ENCODE assay signal across 1 cellular context in the genomic region with DNA sequence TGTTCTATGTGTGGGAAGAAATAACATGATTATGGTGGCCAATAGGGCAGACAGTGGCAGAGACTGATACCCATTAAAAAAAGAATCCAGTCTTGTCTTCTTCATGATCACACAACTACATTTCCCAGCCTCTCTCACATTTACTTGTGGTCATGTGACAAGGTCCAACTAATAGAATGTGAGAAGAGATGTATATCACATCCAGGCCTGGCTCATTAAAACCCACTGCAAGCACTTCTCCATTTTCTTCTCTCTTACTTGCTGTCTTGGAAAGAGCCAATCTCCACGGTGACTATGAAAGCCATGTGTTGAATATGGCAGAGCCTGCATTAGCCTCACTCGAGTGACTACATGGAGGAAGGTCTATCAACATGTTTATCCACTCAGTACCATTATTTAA.
TF ChIP-seq lines count a peak whose summit lies in the region.

No MANE protein-coding gene starts in this region.

TF ChIP-seq in GM23338, 12 proteins besides CTCF, POLR2A, EP300 and RAD21 (continued from another document):
- TF ChIP-seq, protein P1, sequence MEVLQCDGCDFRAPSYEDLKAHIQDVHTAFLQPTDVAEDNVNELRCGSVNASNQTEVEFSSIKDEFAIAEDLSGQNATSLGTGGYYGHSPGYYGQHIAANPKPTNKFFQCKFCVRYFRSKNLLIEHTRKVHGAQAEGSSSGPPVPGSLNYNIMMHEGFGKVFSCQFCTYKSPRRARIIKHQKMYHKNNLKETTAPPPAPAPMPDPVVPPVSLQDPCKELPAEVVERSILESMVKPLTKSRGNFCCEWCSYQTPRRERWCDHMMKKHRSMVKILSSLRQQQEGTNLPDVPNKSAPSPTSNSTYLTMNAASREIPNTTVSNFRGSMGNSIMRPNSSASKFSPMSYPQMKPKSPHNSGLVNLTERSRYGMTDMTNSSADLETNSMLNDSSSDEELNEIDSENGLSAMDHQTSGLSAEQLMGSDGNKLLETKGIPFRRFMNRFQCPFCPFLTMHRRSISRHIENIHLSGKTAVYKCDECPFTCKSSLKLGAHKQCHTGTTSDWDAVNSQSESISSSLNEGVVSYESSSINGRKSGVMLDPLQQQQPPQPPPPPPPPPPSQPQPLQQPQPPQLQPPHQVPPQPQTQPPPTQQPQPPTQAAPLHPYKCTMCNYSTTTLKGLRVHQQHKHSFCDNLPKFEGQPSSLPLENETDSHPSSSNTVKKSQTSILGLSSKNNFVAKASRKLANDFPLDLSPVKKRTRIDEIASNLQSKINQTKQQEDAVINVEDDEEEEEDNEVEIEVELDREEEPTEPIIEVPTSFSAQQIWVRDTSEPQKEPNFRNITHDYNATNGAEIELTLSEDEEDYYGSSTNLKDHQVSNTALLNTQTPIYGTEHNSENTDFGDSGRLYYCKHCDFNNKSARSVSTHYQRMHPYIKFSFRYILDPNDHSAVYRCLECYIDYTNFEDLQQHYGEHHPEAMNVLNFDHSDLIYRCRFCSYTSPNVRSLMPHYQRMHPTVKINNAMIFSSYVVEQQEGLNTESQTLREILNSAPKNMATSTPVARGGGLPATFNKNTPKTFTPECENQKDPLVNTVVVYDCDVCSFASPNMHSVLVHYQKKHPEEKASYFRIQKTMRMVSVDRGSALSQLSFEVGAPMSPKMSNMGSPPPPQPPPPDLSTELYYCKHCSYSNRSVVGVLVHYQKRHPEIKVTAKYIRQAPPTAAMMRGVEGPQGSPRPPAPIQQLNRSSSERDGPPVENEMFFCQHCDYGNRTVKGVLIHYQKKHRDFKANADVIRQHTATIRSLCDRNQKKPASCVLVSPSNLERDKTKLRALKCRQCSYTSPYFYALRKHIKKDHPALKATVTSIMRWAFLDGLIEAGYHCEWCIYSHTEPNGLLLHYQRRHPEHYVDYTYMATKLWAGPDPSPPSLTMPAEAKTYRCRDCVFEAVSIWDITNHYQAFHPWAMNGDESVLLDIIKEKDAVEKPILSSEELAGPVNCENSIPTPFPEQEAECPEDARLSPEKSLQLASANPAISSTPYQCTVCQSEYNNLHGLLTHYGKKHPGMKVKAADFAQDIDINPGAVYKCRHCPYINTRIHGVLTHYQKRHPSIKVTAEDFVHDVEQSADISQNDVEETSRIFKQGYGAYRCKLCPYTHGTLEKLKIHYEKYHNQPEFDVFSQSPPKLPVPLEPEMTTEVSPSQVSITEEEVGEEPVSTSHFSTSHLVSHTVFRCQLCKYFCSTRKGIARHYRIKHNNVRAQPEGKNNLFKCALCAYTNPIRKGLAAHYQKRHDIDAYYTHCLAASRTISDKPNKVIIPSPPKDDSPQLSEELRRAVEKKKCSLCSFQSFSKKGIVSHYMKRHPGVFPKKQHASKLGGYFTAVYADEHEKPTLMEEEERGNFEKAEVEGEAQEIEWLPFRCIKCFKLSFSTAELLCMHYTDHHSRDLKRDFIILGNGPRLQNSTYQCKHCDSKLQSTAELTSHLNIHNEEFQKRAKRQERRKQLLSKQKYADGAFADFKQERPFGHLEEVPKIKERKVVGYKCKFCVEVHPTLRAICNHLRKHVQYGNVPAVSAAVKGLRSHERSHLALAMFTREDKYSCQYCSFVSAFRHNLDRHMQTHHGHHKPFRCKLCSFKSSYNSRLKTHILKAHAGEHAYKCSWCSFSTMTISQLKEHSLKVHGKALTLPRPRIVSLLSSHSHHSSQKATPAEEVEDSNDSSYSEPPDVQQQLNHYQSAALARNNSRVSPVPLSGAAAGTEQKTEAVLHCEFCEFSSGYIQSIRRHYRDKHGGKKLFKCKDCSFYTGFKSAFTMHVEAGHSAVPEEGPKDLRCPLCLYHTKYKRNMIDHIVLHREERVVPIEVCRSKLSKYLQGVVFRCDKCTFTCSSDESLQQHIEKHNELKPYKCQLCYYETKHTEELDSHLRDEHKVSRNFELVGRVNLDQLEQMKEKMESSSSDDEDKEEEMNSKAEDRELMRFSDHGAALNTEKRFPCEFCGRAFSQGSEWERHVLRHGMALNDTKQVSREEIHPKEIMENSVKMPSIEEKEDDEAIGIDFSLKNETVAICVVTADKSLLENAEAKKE (CRISPR knock-in tag; IDR thresholded peaks at IDR 0.05): no peak
TF ChIP-seq in GM23338: peak in this region for 0.
